ENCODE assay signal across 18 cellular contexts in the genomic region with DNA sequence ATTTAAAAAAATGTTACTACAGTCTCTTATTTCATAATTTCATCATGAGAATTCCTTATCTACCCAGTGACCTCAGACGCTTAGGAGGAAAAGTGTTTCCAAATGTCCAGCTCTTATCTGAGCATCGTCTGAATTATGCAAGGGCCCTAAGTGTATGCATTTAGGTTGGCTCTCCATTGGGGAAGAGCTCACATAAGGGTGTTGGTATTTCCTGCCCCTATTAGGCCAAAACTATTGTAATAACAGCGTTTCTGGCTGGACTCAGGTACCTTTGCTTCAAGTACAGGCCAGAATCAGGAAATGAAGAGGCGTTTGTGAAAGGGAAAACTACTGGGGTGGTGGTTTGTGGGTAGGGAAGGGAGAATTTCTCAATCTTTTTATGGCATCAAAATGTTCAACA. TPM values are rescaled to one million over a fixed set of nuclear protein-coding genes. Genes with fewer than 3 reads are reported as not detected.
DNase-seq lines count a peak whose midpoint lies in the region; ATAC-seq and TF ChIP-seq lines count a peak whose summit lies in the region.
"Had no signal": no experiment of that assay in that cellular context is flagged by ENCODE, and none has a peak within 500 bp of the region (broad histone marks: within the 10 kb centered on the region; RNA-seq: fewer than 3 reads in every experiment).

No MANE protein-coding gene starts in this region.

- H3K36me3 ChIP-seq in vagina, result no peaks in the 10 kb centered on the region

- no peaks in the 10 kb centered on the region for H3K27me3 ChIP-seq in vagina

- DNase-seq in ELR (ENCODE audit: low read depth) (peak; percentile 13), OCI-M1 (lab: John Stamatoyannopoulos, UW) (peak; percentile 63), epithelial cell of esophagus (ENCODE audit: low read depth) (peak; percentile 9), non-pigmented ciliary epithelial cell (ENCODE audit: low read depth) (peak; percentile 77), GM13977 (ENCODE audit: low spot score) (no peak), NCI-H748 treated with DMSO at 0.1 percent for 48 hours (lab: John Stamatoyannopoulos, UW) (no peak), vagina (ENCODE audit: extremely low spot score in 2 of 2) (no peak)
- DNase-seq: activated CD8-positive, alpha-beta memory T cell treated with anti-CD3 and anti-CD28 coated beads for 24 hours; CD4-positive, alpha-beta T cell; GDM1; mucosa of descending colon; NCI-H1417; NCI-H524 treated with DMSO at 0.1 percent for 48 hours; stimulated activated CD4-positive, alpha-beta T cell treated with anti-CD3 and anti-CD28 coated beads, Interleukin-2, amount 100 ng/mL, for 48 hours; stimulated activated naive CD4-positive, alpha-beta T cell treated with Interleukin-2 at 50 U/mL for 16 hours had no signal

- no peaks in the 10 kb centered on the region for H3K4me1 ChIP-seq in vagina

- in situ Hi-C loops in GM13977 (cut with MboI; ENCODE audit: low pct_unique_long_range_greater_than_20kb, low sequenced_read_pairs, unreplicated experiment), result no loop called here

- no peak overlapping the region for H3K27ac ChIP-seq in vagina

- ATAC-seq in GM19463 (IDR thresholded peaks at IDR 0.05; ENCODE audit: unreplicated experiment), result no peak
- ATAC-seq: esophagus mucosa, HCT116, mucosa of descending colon had no signal

- no peak for TF ChIP-seq POLR2A in vagina (IDR thresholded peaks at IDR 0.05)

- intact Hi-C loops in vagina (cut with DNase I), result no loop called here

- no peaks in the 10 kb centered on the region for H3K9me3 ChIP-seq in vagina
- H3K9me3 ChIP-seq: mucosa of descending colon had no signal

- no peak overlapping the region for H3K4me3 ChIP-seq in epithelial cell of esophagus (ENCODE audit: low read length)
- no peak overlapping the region for H3K4me3 ChIP-seq in vagina
- H3K4me3 ChIP-seq: mucosa of descending colon had no signal

- TF ChIP-seq CTCF in epithelial cell of esophagus (IDR thresholded peaks at IDR 0.05; ENCODE audit: insufficient read depth, low read depth, low read length, missing control alignments), result no peak
- TF ChIP-seq CTCF in GM13977 (IDR thresholded peaks at IDR 0.05; ENCODE audit: extremely low read depth, insufficient read depth, missing control alignments), result no peak
- TF ChIP-seq CTCF in vagina (IDR thresholded peaks at IDR 0.05), result no peak

RNA-seq across cellular contexts. Expression of a gene that starts 40.4 kb away (rescaled TPM):
- total RNA-seq in vagina, result 608 TPM

Comparison
In these comparisons a context has a peak if more than half of its experiments do, and no peak if none do; other contexts are left out.
1. DNase-seq: peak in ELR (single experiment), OCI-M1 (single experiment), epithelial cell of esophagus (single experiment) and non-pigmented ciliary epithelial cell (single experiment); none in GM13977 (single experiment), NCI-H748 treated with DMSO at 0.1 percent for 48 hours (single experiment) and vagina (0 of 2).